Comparison of ENCODE assay signal across 10 cellular contexts in the genomic region with DNA sequence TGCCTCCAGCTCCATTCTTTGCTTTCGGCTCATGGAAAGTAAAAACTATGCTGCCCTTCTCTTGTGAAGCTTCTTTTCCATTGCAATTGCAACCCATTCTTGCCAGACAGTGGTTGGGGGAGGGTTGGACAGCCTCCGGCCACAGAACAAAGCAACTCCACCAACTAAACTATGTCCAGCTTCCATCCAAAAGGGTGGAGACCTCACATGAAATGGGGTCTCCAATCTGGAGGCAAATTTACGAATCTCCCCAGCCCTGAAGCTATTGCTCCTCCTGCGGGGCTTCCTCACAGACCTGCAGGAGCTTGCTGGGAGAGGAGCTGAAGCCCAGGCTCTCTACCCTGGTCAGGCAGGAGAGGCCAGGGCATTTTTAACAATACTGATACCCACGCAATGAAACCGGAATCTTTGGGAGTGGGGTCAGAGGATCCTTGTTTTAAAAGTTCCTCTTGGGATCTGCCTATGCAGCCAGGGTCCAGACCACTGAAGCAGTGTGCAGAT. TPM values are rescaled to one million over a fixed set of nuclear protein-coding genes. Genes with fewer than 3 reads are reported as not detected.
DNase-seq lines count a peak whose midpoint lies in the region; ATAC-seq and TF ChIP-seq lines count a peak whose summit lies in the region.
"Had no signal": no experiment of that assay in that cellular context is flagged by ENCODE, and none has a peak within 500 bp of the region (broad histone marks: within the 10 kb centered on the region; RNA-seq: fewer than 3 reads in every experiment).

No MANE protein-coding gene starts in this region.

- no peak for TF ChIP-seq CTCF in adrenal gland (IDR thresholded peaks at IDR 0.05)
- no peak for TF ChIP-seq CTCF in gastroesophageal sphincter (IDR thresholded peaks at IDR 0.05)
- TF ChIP-seq CTCF in neural progenitor cell (IDR thresholded peaks at IDR 0.05) = no peak

- no peaks in the 10 kb centered on the region for H3F3A ChIP-seq in neural progenitor cell (ENCODE audit: low read depth)

- peak overlapping the region; percentile 41 for H3K4me2 ChIP-seq in neural progenitor cell

- peak overlapping the region in 3 of 5 donors; percentile 26 to 80 (median 72) for H3K27ac ChIP-seq in adrenal gland
- H3K27ac ChIP-seq in gastroesophageal sphincter = peak overlapping the region in 3 of 4 donors; percentile 73 to 81 (median 78)
- no peak overlapping the region for H3K27ac ChIP-seq in neural progenitor cell

- no peak for TF ChIP-seq POLR2A in adrenal gland (IDR thresholded peaks at IDR 0.05)
- TF ChIP-seq POLR2A in gastroesophageal sphincter (IDR thresholded peaks at IDR 0.05) = no peak

- no peak overlapping the region for H3K27ac Mint-ChIP-seq in neural progenitor cell

- intact Hi-C loops in adrenal gland (cut with DNase I) = no loop called here

- H3K4me1 ChIP-seq in adrenal gland (replicated peaks in 1 of 2) = no peaks in the 10 kb centered on the region
- H3K4me1 ChIP-seq in gastroesophageal sphincter = peaks cover 0 to 54% (median 0%) of the 10 kb centered on the region in 3 donors
- no peaks in the 10 kb centered on the region for H3K4me1 ChIP-seq in neural progenitor cell

- peak overlapping the region in 2 of 4 donors; percentile 6 to 57 for H3K4me3 ChIP-seq in adrenal gland
- peak overlapping the region; percentile 27 to 55 for H3K4me3 ChIP-seq in gastroesophageal sphincter
- H3K4me3 ChIP-seq in neural progenitor cell = no peak overlapping the region

- no peaks in the 10 kb centered on the region for H3K79me2 ChIP-seq in neural progenitor cell (ENCODE audit: low read depth)

- H4K20me1 ChIP-seq in neural progenitor cell (ENCODE audit: low read depth) = no peaks in the 10 kb centered on the region

- WGBS in adrenal gland, 4 donors = 71 to 84% (median 75%) methylated on average over 3 to 6 of the region's 6 CpGs
- WGBS in gastroesophageal sphincter (ENCODE audit: low coverage in 1 of 2), 2 donors = 32 to 80% methylated on average over 1 to 4 of the region's 6 CpGs

- H3K9ac ChIP-seq in neural progenitor cell = no peak overlapping the region

- no peak overlapping the region for H3K4me3 Mint-ChIP-seq in neural progenitor cell

- H3K36me3 ChIP-seq in adrenal gland (replicated peaks in 1 of 2) (no peaks in the 10 kb centered on the region), gastroesophageal sphincter (no peaks in the 10 kb centered on the region), neural progenitor cell (no peaks in the 10 kb centered on the region)

- peaks cover 5% of the 10 kb centered on the region for H3K9me3 Mint-ChIP-seq in neural progenitor cell

- H3K4me1 Mint-ChIP-seq in neural progenitor cell = no peaks in the 10 kb centered on the region

- H3K27me3 ChIP-seq in adrenal gland (peaks cover 7% of the 10 kb centered on the region), gastroesophageal sphincter (peaks cover 22% of the 10 kb centered on the region), neural progenitor cell (peaks cover 16% of the 10 kb centered on the region)

- DNase-seq in AG08395 (ENCODE audit: low spot score) (peak; percentile 19), adrenal gland (no peak), neural progenitor cell (ENCODE audit: low spot score) (no peak), HuH-7.5 (ENCODE audit: low spot score) (no peak), NCI-H526 (lab: John Stamatoyannopoulos, UW) (no peak)
- DNase-seq: effector CD8-positive, alpha-beta T cell; small intestine had no signal

- no peaks in the 10 kb centered on the region for H3K36me3 Mint-ChIP-seq in neural progenitor cell

- H3K27me3 Mint-ChIP-seq in neural progenitor cell (ENCODE audit: insufficient read depth, low read depth) = peaks cover 3% of the 10 kb centered on the region

- peak; percentile 15 for ATAC-seq in gastroesophageal sphincter
- ATAC-seq in GM21619 (IDR thresholded peaks at IDR 0.05; ENCODE audit: unreplicated experiment) = no peak
- ATAC-seq in HG03571 (IDR thresholded peaks at IDR 0.05; ENCODE audit: unreplicated experiment) = no peak

- H2AFZ ChIP-seq in neural progenitor cell (replicated peaks) = peak overlapping the region; percentile 70

- no peak for TF ChIP-seq EP300 in gastroesophageal sphincter (IDR thresholded peaks at IDR 0.05)

- H3K9me3 ChIP-seq in adrenal gland (replicated peaks in 1 of 3) (no peaks in the 10 kb centered on the region), gastroesophageal sphincter (peaks cover 0 to 7% (median 0%) of the 10 kb centered on the region in 3 donors), neural progenitor cell (ENCODE audit: low read depth) (peaks cover 5% of the 10 kb centered on the region)

RNA-seq across cellular contexts. Expression of gene GPNMB, which starts 0.6 kb away (rescaled TPM):
- 10 to 100 TPM; 19.9 to 92.3 (median 37.7) TPM for total RNA-seq in adrenal gland
- 10 to 100 TPM; 14.0 to 65.5 (median 24.9) TPM for polyA plus RNA-seq in adrenal gland
- 100 to 1,000 TPM in 1 of 4 donors, 10 to 100 TPM in 3; 48.1 to 136 (median 70.4) TPM for total RNA-seq in gastroesophageal sphincter
- 0.99 TPM in 1 of 2 replicates, not detected in the other for total RNA-seq in neural progenitor cell (ENCODE audit: low replicate concordance)

RNA-seq across cellular contexts. Expression of gene MALSU1, which starts 52.0 kb away (rescaled TPM):
- total RNA-seq in adrenal gland = 100 to 1,000 TPM in 1 of 8 donors, 10 to 100 TPM in 7; 65.3 to 120 (median 79.8) TPM
- polyA plus RNA-seq in adrenal gland = 10 to 100 TPM; 31.7 to 68.7 (median 32.6) TPM
- total RNA-seq in gastroesophageal sphincter = 10 to 100 TPM; 43.0 to 86.7 (median 63.3) TPM
- total RNA-seq in neural progenitor cell (ENCODE audit: low replicate concordance) = 48.7 and 58.1 TPM in 2 replicates

Comparison
In these comparisons a context has a peak if more than half of its experiments do, and no peak if none do; other contexts are left out.
1. RNA of gene GPNMB, which starts 0.6 kb away (total RNA-seq): 48.1 to 136 TPM in gastroesophageal sphincter and 19.9 to 92.3 TPM in adrenal gland; 0.99 TPM in neural progenitor cell; every median in the first group is over 10 times any median in the second.